ENCODE assay signal across 8 cellular contexts in the genomic region with DNA sequence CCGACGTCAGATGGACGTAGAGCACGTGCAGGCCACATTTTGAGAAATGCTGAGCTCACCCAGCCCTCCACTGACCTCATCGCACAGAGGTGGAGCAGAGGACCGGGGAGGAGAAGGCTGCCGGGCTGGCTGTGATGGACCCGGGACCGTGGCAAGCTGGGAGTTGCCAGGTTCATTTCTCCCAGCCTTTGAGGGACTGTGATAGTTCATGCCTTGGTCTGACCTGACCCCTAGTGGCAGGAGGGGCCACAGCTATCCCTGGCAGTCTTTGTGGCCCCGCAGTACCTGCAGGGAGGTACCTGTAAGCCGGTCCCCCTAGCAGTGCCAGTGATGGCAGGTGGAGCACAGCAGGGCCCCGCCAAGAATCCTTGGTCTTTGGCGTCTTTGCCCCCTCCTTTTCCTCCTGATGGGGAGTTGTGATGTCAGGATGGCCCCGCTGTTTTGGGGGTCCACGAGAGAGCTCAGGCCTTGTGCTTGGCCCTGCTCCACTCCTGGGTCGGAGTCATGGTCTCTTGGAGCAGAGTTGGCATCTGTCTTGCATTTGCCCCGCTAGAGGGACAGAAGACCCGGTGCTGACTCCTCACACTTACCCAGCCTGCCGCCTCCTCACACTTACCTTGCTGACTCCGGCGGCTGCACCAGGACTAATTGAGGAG. TPM values are rescaled to one million over a fixed set of nuclear protein-coding genes. Genes with fewer than 3 reads are reported as not detected.
DNase-seq lines count a peak whose midpoint lies in the region; ATAC-seq and TF ChIP-seq lines count a peak whose summit lies in the region.

No MANE protein-coding gene starts in this region.

- in situ Hi-C loops in Caki2 (cut with HindIII; ENCODE audit: low pct_unique_long_range_greater_than_20kb, low sequenced_read_pairs) = no loop called here

- H3K36me3 ChIP-seq in SJCRH30 (no peaks in the 10 kb centered on the region), psoas muscle (ENCODE audit: insufficient read depth in 1 of 2, low read depth in 1 of 2) (no peaks in the 10 kb centered on the region)

- H3K4me1 ChIP-seq in SJCRH30 = no peaks in the 10 kb centered on the region
- H3K4me1 ChIP-seq in psoas muscle = no peaks in the 10 kb centered on the region

- intact Hi-C loops in cardiac septum (cut with DNase I) (loop anchor here (1.0 to 2.0 kb wide), 2 partner anchors 164 to 185 kb away; no protein-coding TSS in a partner anchor), psoas muscle (cut with DNase I) (loop anchor here (1.0 to 5.0 kb wide), 3 partner anchors 164 to 185 kb away; no protein-coding TSS in a partner anchor)

- H3K4me3 ChIP-seq in SJCRH30 = no peak overlapping the region
- H3K4me3 ChIP-seq in psoas muscle = no peak overlapping the region

- DNase-seq in Caki2 (ENCODE audit: low read depth) (peak; percentile 39), HT-29 (ENCODE audit: low spot score) (peak; percentile 72), SJCRH30 (peak; percentile 36 to 67), cardiac septum (ENCODE audit: low spot score) (peak; percentile 81), psoas muscle (peak; percentile 64 to 80)
- peak; percentile 61 for DNase-seq in activated naive CD4-positive, alpha-beta T cell treated with anti-CD3 and anti-CD28 coated beads, Interleukin-2, amount 50 U/mL, for 16 hours

- no peaks in the 10 kb centered on the region for H3K27me3 ChIP-seq in SJCRH30
- H3K27me3 ChIP-seq in psoas muscle (ENCODE audit: insufficient read depth in 3 of 3, low read length in 2 of 3) = no peaks in the 10 kb centered on the region

- no peaks in the 10 kb centered on the region for H3K9me3 ChIP-seq in SJCRH30 (replicated peaks)
- no peaks in the 10 kb centered on the region for H3K9me3 ChIP-seq in psoas muscle

- 42 to 49% (median 45%) methylated on average over 21 of the region's 21 CpGs for WGBS in psoas muscle, 3 donors

- ATAC-seq in psoas muscle (peak; percentile 90 to 99 (median 96)), GM21367 (IDR thresholded peaks at IDR 0.05; ENCODE audit: unreplicated experiment) (no peak), HG02973 (IDR thresholded peaks at IDR 0.05; ENCODE audit: unreplicated experiment) (no peak)

- no peak overlapping the region for H3K27ac ChIP-seq in SJCRH30
- no peak overlapping the region for H3K27ac ChIP-seq in psoas muscle

- peak; percentile 91 for TF ChIP-seq CTCF in psoas muscle (IDR thresholded peaks at IDR 0.05)

RNA-seq across cellular contexts. Expression of gene OR1D5, which starts 50.4 kb away (rescaled TPM):
- not detected in 2 replicates for total RNA-seq in Caki2 (2014; rRNA removed; shearing (Covaris generic); ENCODE audit: low replicate concordance)
- not detected in 2 replicates for total RNA-seq in HT-29 (2014; rRNA removed; shearing (Covaris generic))
- total RNA-seq in SJCRH30 (2014; rRNA removed; shearing (Covaris generic)) = not detected in 2 replicates
- total RNA-seq in cardiac septum (not detected), psoas muscle (not detected)
- polyA plus RNA-seq in psoas muscle = not detected

Comparison
In these comparisons a context has a peak if more than half of its experiments do, and no peak if none do; other contexts are left out.
1. ATAC-seq: peak in psoas muscle (4 of 4); none in GM21367 (single experiment) and HG02973 (single experiment).
2. Peak in every context shown above with its lines, with median percentiles within 50 percentile points of each other: DNase-seq.